15 cellular contexts compared by ENCODE assay signal in the genomic region with DNA sequence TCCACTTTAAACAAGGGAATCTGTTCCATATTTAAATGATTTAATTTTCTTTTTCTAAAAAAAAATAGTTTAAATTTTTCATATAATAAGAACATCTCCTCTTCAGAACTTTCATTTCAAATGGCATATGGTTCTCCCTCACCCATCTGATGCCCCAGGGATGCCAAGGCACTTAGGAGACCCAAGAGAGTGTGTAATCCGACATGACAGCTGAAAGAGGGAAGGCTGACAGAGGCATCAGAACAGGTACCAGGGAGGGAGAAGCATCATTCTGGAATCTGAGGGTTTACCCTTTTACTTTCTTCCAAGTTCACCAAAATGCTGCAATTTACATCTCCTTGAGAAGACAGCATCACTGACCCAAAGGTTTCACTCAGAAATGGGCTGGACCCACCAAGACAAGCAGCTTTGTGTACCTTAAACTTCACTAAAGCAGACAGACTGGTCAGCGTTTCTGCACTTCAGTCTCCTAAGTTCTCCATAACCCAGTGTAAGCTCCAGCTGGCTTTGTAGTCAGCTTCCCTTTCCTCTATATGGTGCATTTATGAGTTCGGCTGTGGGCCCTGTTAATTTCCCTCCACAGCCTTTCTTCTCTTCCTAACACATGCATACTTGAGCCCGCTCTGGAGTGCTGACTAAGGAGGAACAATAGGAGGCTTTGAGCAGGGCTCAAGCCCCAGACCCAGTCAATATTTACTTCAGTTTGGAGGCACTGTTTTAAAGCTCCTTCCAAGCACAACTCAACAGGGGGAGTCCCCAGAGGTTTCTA. TPM values are rescaled to one million over a fixed set of nuclear protein-coding genes. Genes with fewer than 3 reads are reported as not detected.
DNase-seq lines count a peak whose midpoint lies in the region; ATAC-seq and TF ChIP-seq lines count a peak whose summit lies in the region.
"Had no signal": no experiment of that assay in that cellular context is flagged by ENCODE, and none has a peak within 500 bp of the region (broad histone marks: within the 10 kb centered on the region; RNA-seq: fewer than 3 reads in every experiment).

No MANE protein-coding gene starts in this region.

- CTCF ChIA-PET in Panc1 (lab: Charles Lee) = no interaction called here
- CTCF ChIA-PET in activated CD4-positive, alpha-beta T cell treated with anti-CD3 and anti-CD28 coated beads, Interleukin-2, amount 10 ng/mL, durations not matched to agents 7 days and 5 days (lab: Charles Lee) = no interaction called here

- no TSS peak for BruUV-seq in Panc1 (replicated peaks; lab: Mats Ljungman, UMichigan)

- no peak overlapping the region for H3K27ac Mint-ChIP-seq in activated CD4-positive, alpha-beta T cell treated with anti-CD3 and anti-CD28 coated beads, Interleukin-2, amount 10 ng/mL, durations not matched to agents 7 days and 5 days

- H3K27me3 ChIP-seq in Panc1 (ENCODE audit: control insufficient read depth, insufficient read depth, low read length) = no peaks in the 10 kb centered on the region
- H3K27me3 ChIP-seq: brain microvascular endothelial cell, testis had no signal

- H3K27me3 Mint-ChIP-seq in activated CD4-positive, alpha-beta T cell treated with anti-CD3 and anti-CD28 coated beads, Interleukin-2, amount 10 ng/mL, durations not matched to agents 7 days and 5 days = peaks cover 25% of the 10 kb centered on the region

- POLR2A ChIA-PET in Panc1 (lab: Charles Lee) = no interaction called here
- POLR2A ChIA-PET in activated CD4-positive, alpha-beta T cell treated with anti-CD3 and anti-CD28 coated beads, Interleukin-2, amount 10 ng/mL, durations not matched to agents 7 days and 5 days (lab: Charles Lee) = no interaction called here

- no peak overlapping the region for H3K4me3 ChIP-seq in Panc1 (ENCODE audit: low read depth in 2 of 2, low read length in 2 of 2)
- H3K4me3 ChIP-seq: testis had no signal

- no peaks in the 10 kb centered on the region for H3K4me1 Mint-ChIP-seq in activated CD4-positive, alpha-beta T cell treated with anti-CD3 and anti-CD28 coated beads, Interleukin-2, amount 10 ng/mL, durations not matched to agents 7 days and 5 days

- DNase-seq in ELF-1 (ENCODE audit: low read depth, low spot score) = peak; percentile 47
- no peak for DNase-seq in Panc1 (ENCODE audit: low read depth, low spot score)
- peak; percentile 40 for DNase-seq in left kidney (ENCODE audit: low read depth, low spot score)
- no peak for DNase-seq in activated T-cell treated with anti-CD3 and anti-CD28 coated beads, Interleukin-2, amount 50 U/mL, for 1 hour
- no peak for DNase-seq in activated CD4-positive, alpha-beta T cell treated with anti-CD3 and anti-CD28 coated beads, Interleukin-2, amount 10 ng/mL, durations not matched to agents 7 days and 5 days
- no peak for DNase-seq in DMS79 treated with DMSO at 0.1 percent for 48 hours (lab: John Stamatoyannopoulos, UW)
- DNase-seq: activated CD4-positive, alpha-beta T cell treated with anti-CD3 and anti-CD28 coated beads, Interleukin-2, amount 50 U/mL, for 48 hours; activated effector memory CD4-positive, alpha-beta T cell treated with anti-CD3 and anti-CD28 coated beads, Interleukin-2, amount 50 U/mL, for 16 hours; brain microvascular endothelial cell; IMR-90; left colon; testis had no signal

- in situ Hi-C loops in Panc1 (cut with HindIII; ENCODE audit: low pct_unique_long_range_greater_than_20kb, low sequenced_read_pairs) = no loop called here

- H3K36me3 Mint-ChIP-seq in activated CD4-positive, alpha-beta T cell treated with anti-CD3 and anti-CD28 coated beads, Interleukin-2, amount 10 ng/mL, durations not matched to agents 7 days and 5 days (ENCODE audit: low read depth) = no peaks in the 10 kb centered on the region

- H3K4me1 ChIP-seq in Panc1 (ENCODE audit: control insufficient read depth, insufficient read depth, low read length) = peaks cover 7% of the 10 kb centered on the region

- intact Hi-C loops in Panc1 (cut with micrococcal nuclease; ENCODE audit: unreplicated experiment) = no loop called here

- no peak overlapping the region for H3K4me3 Mint-ChIP-seq in activated CD4-positive, alpha-beta T cell treated with anti-CD3 and anti-CD28 coated beads, Interleukin-2, amount 10 ng/mL, durations not matched to agents 7 days and 5 days

- no peak for TF ChIP-seq CTCF in Panc1 (IDR thresholded peaks at IDR 0.05)

- H3K9me3 Mint-ChIP-seq in activated CD4-positive, alpha-beta T cell treated with anti-CD3 and anti-CD28 coated beads, Interleukin-2, amount 10 ng/mL, durations not matched to agents 7 days and 5 days = no peaks in the 10 kb centered on the region

- no peaks in the 10 kb centered on the region; the same call in 1 of the 2 replicates for H3K36me3 ChIP-seq in Panc1 (ENCODE audit: control insufficient read depth, insufficient read depth, low read length)
- H3K36me3 ChIP-seq: brain microvascular endothelial cell, neutrophil had no signal

- ATAC-seq in HG03175 (IDR thresholded peaks at IDR 0.05; ENCODE audit: unreplicated experiment) (peak; percentile 35), Panc1 (peak; percentile 60; the same call in 1 of the 2 replicates), GM21619 (IDR thresholded peaks at IDR 0.05; ENCODE audit: unreplicated experiment) (no peak)
- ATAC-seq: left colon had no signal

- peak overlapping the region; percentile 44 for H3K27ac ChIP-seq in Panc1 (ENCODE audit: low read length)
- H3K27ac ChIP-seq: brain microvascular endothelial cell, neutrophil, testis had no signal

- H3K9me3 ChIP-seq in Panc1 (ENCODE audit: control insufficient read depth, insufficient read depth, low read depth, low read length) = no peaks in the 10 kb centered on the region
- H3K9me3 ChIP-seq: neutrophil, testis had no signal

RNA-seq across cellular contexts. Expression of a gene that starts 17.7 kb away (rescaled TPM):
- 30.5 TPM for total RNA-seq in Panc1 (2021; ENCODE audit: unreplicated experiment)
- polyA plus RNA-seq in Panc1 (2012; ENCODE audit: insufficient read length) = 5.5 TPM
- not detected for total RNA-seq in activated CD4-positive, alpha-beta T cell treated with anti-CD3 and anti-CD28 coated beads, Interleukin-2, amount 10 ng/mL, durations not matched to agents 7 days and 5 days

Comparison
In these comparisons a context has a peak if more than half of its experiments do, and no peak if none do; other contexts are left out.
1. DNase-seq: peak in ELF-1 (single experiment) and left kidney (single experiment); none in Panc1 (single experiment), activated T-cell treated with anti-CD3 and anti-CD28 coated beads, Interleukin-2, amount 50 U/mL, for 1 hour (single experiment), activated CD4-positive, alpha-beta T cell treated with anti-CD3 and anti-CD28 coated beads, Interleukin-2, amount 10 ng/mL, durations not matched to agents 7 days and 5 days (single experiment) and DMS79 treated with DMSO at 0.1 percent for 48 hours (single experiment).
2. RNA of a gene that starts 17.7 kb away (total RNA-seq): 30.5 TPM in Panc1 (single experiment); not detected in activated CD4-positive, alpha-beta T cell treated with anti-CD3 and anti-CD28 coated beads, Interleukin-2, amount 10 ng/mL, durations not matched to agents 7 days and 5 days; every median in the first group is over 10 times any median in the second.